31 cellular contexts compared by ENCODE assay signal in the genomic region with DNA sequence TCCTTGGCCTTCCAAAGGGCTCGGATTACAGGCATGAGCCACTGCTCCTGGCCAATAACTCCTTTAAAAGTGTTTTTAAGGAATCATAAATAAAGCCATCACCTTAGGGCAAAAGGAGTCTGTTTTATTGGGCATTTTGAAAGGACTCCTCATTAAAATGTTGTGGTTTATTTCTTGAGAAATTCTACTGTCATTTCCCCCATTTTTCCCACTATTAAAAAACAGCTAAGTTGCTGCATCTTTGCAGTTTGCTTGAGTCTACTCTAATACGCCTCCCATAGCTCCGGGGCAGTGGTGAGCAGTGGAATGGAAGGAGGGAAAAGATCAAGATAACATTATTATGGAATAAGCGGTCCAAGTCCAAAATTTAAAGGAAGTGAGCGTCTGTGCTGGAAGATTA.
"Had no signal": no experiment of that assay in that cellular context is flagged by ENCODE, and none has a peak within 500 bp of the region (broad histone marks: within the 10 kb centered on the region; RNA-seq: fewer than 3 reads in every experiment).

No MANE protein-coding gene starts in this region.

- H3K4me3 ChIP-seq: adrenal gland, ascending aorta, cardiac muscle cell, colonic mucosa, gastroesophageal sphincter, psoas muscle, sigmoid colon, thoracic aorta, uterus had no signal

- H3K9ac ChIP-seq: parathyroid adenoma had no signal

- H3K9me3 Mint-ChIP-seq: activated CD4-positive, alpha-beta memory T cell treated with anti-CD3 and anti-CD28 coated beads for 36 hours; activated CD4-positive, alpha-beta T cell treated with anti-CD3 and anti-CD28 coated beads, Interleukin-2, amount 10 ng/mL, durations not matched to agents 24 days and 14 days; activated naive CD4-positive, alpha-beta T cell treated with anti-CD3 and anti-CD28 coated beads for 36 hours; activated naive CD8-positive, alpha-beta T cell treated with anti-CD3 and anti-CD28 coated beads for 36 hours; activated T-helper 1 cell treated with anti-CD3 and anti-CD28 coated beads, Interleukin-12 subunit alpha, Interleukin-12 subunit beta, Interleukin-2, Interleukin-4 antibody, amounts not matched to agents 30 ng/mL and 10 ng/mL and 1 ng/mL, durations not matched to agents 14 hours and 24 hours and 36 hours; brain; naive thymus-derived CD4-positive, alpha-beta T cell; stimulated activated effector memory CD8-positive, alpha-beta T cell treated with anti-CD3 and anti-CD28 coated beads, Interleukin-12 subunit alpha, Interleukin-12 subunit beta, amount 100 ng/mL, for 72 hours; stimulated activated naive CD8-positive, alpha-beta T cell treated with anti-CD3 and anti-CD28 coated beads, Interleukin-15, Interleukin-2, amounts not matched to agents 100 ng/mL and 50 ng/mL, for 24 hours had no signal

- H3K36me3 ChIP-seq: adrenal gland, ascending aorta, cardiac muscle cell, colonic mucosa, gastroesophageal sphincter, sigmoid colon, thoracic aorta, uterus had no signal

- H3K27me3 ChIP-seq: adrenal gland, ascending aorta, cardiac muscle cell, colonic mucosa, gastroesophageal sphincter, sigmoid colon, uterus had no signal

- H3K27ac ChIP-seq: adrenal gland, ascending aorta, cardiac muscle cell, colonic mucosa, gastroesophageal sphincter, parathyroid adenoma, psoas muscle, sigmoid colon, thoracic aorta, uterus had no signal

- DNase-seq: activated CD4-positive, alpha-beta memory T cell treated with anti-CD3 and anti-CD28 coated beads for 36 hours; activated CD4-positive, alpha-beta T cell treated with anti-CD3 and anti-CD28 coated beads, Interleukin-2, amount 10 ng/mL, durations not matched to agents 24 days and 14 days; activated CD4-positive, CD25-positive, alpha-beta regulatory T cell treated with anti-CD3 and anti-CD28 coated beads, Interleukin-2, amount 50 U/mL, for 72 hours; activated CD8-positive, alpha-beta memory T cell treated with anti-CD3 and anti-CD28 coated beads, Interleukin-2, amount 50 U/mL, for 4 hours; activated effector memory CD4-positive, alpha-beta T cell treated with anti-CD3 and anti-CD28 coated beads, Interleukin-2, amount 50 U/mL, for 16 hours; activated naive CD4-positive, alpha-beta T cell treated with anti-CD3 and anti-CD28 coated beads for 36 hours; activated naive CD8-positive, alpha-beta T cell treated with anti-CD3 and anti-CD28 coated beads for 36 hours; activated T-cell treated with anti-CD3 and anti-CD28 coated beads, Interleukin-2, amount 50 U/mL, for 1 hour; adrenal gland; cerebellar nuclear complex; colonic mucosa; effector CD8-positive, alpha-beta T cell; hippocampal formation; midbrain; naive thymus-derived CD4-positive, alpha-beta T cell; psoas muscle; sigmoid colon; small intestine; stimulated activated CD4-positive, alpha-beta T cell treated with anti-CD3 and anti-CD28 coated beads, Interleukin-4, amount 100 ng/mL, for 24 hours; T1000; trophoblast cell; uterus had no signal

- H3K4me3 Mint-ChIP-seq: activated CD4-positive, alpha-beta memory T cell treated with anti-CD3 and anti-CD28 coated beads for 36 hours; activated CD4-positive, alpha-beta T cell treated with anti-CD3 and anti-CD28 coated beads, Interleukin-2, amount 10 ng/mL, durations not matched to agents 24 days and 14 days; activated naive CD4-positive, alpha-beta T cell treated with anti-CD3 and anti-CD28 coated beads for 36 hours; activated naive CD8-positive, alpha-beta T cell treated with anti-CD3 and anti-CD28 coated beads for 36 hours; activated T-helper 1 cell treated with anti-CD3 and anti-CD28 coated beads, Interleukin-12 subunit alpha, Interleukin-12 subunit beta, Interleukin-2, Interleukin-4 antibody, amounts not matched to agents 30 ng/mL and 10 ng/mL and 1 ng/mL, durations not matched to agents 14 hours and 24 hours and 36 hours; brain; naive thymus-derived CD4-positive, alpha-beta T cell; stimulated activated effector memory CD8-positive, alpha-beta T cell treated with anti-CD3 and anti-CD28 coated beads, Interleukin-12 subunit alpha, Interleukin-12 subunit beta, amount 100 ng/mL, for 72 hours; stimulated activated naive CD8-positive, alpha-beta T cell treated with anti-CD3 and anti-CD28 coated beads, Interleukin-15, Interleukin-2, amounts not matched to agents 100 ng/mL and 50 ng/mL, for 24 hours had no signal

- ATAC-seq: gastroesophageal sphincter; naive thymus-derived CD4-positive, alpha-beta T cell; psoas muscle; stimulated activated effector memory CD8-positive, alpha-beta T cell treated with anti-CD3 and anti-CD28 coated beads, Interleukin-12 subunit alpha, Interleukin-12 subunit beta, amount 100 ng/mL, for 72 hours had no signal

- H3K36me3 Mint-ChIP-seq: activated CD4-positive, alpha-beta memory T cell treated with anti-CD3 and anti-CD28 coated beads for 36 hours; activated naive CD8-positive, alpha-beta T cell treated with anti-CD3 and anti-CD28 coated beads for 36 hours; brain; naive thymus-derived CD4-positive, alpha-beta T cell; stimulated activated effector memory CD8-positive, alpha-beta T cell treated with anti-CD3 and anti-CD28 coated beads, Interleukin-12 subunit alpha, Interleukin-12 subunit beta, amount 100 ng/mL, for 72 hours had no signal

- H3K4me1 Mint-ChIP-seq: activated CD4-positive, alpha-beta T cell treated with anti-CD3 and anti-CD28 coated beads, Interleukin-2, amount 10 ng/mL, durations not matched to agents 24 days and 14 days; activated naive CD8-positive, alpha-beta T cell treated with anti-CD3 and anti-CD28 coated beads for 36 hours; naive thymus-derived CD4-positive, alpha-beta T cell; stimulated activated effector memory CD8-positive, alpha-beta T cell treated with anti-CD3 and anti-CD28 coated beads, Interleukin-12 subunit alpha, Interleukin-12 subunit beta, amount 100 ng/mL, for 72 hours had no signal

- H3K9me3 ChIP-seq: adrenal gland, ascending aorta, colonic mucosa, gastroesophageal sphincter, psoas muscle, sigmoid colon, thoracic aorta, uterus had no signal

- H3K4me1 ChIP-seq: ascending aorta, colonic mucosa, parathyroid adenoma, psoas muscle, uterus had no signal

- H3K27ac Mint-ChIP-seq: activated CD4-positive, alpha-beta memory T cell treated with anti-CD3 and anti-CD28 coated beads for 36 hours; activated CD4-positive, alpha-beta T cell treated with anti-CD3 and anti-CD28 coated beads, Interleukin-2, amount 10 ng/mL, durations not matched to agents 24 days and 14 days; activated naive CD4-positive, alpha-beta T cell treated with anti-CD3 and anti-CD28 coated beads for 36 hours; activated naive CD8-positive, alpha-beta T cell treated with anti-CD3 and anti-CD28 coated beads for 36 hours; activated T-helper 1 cell treated with anti-CD3 and anti-CD28 coated beads, Interleukin-12 subunit alpha, Interleukin-12 subunit beta, Interleukin-2, Interleukin-4 antibody, amounts not matched to agents 30 ng/mL and 10 ng/mL and 1 ng/mL, durations not matched to agents 14 hours and 24 hours and 36 hours; brain; naive thymus-derived CD4-positive, alpha-beta T cell; stimulated activated effector memory CD8-positive, alpha-beta T cell treated with anti-CD3 and anti-CD28 coated beads, Interleukin-12 subunit alpha, Interleukin-12 subunit beta, amount 100 ng/mL, for 72 hours; stimulated activated naive CD8-positive, alpha-beta T cell treated with anti-CD3 and anti-CD28 coated beads, Interleukin-15, Interleukin-2, amounts not matched to agents 100 ng/mL and 50 ng/mL, for 24 hours had no signal
